In genomic region chr3:129481783-129482332, GRCh38 we compare ENCODE assay signal across 10 cellular contexts. TPM values are rescaled to one million over a fixed set of nuclear protein-coding genes. Genes with fewer than 3 reads are reported as not detected.
DNase-seq lines count a peak whose midpoint lies in the region; ATAC-seq, FAIRE-seq and TF ChIP-seq lines count a peak whose summit lies in the region.
"Had no signal": no experiment of that assay in that cellular context is flagged by ENCODE, and none has a peak within 500 bp of the region (broad histone marks: within the 10 kb centered on the region; RNA-seq: fewer than 3 reads in every experiment).

No MANE protein-coding gene starts in this region.

- peak; percentile 73 to 76 for ATAC-seq in activated CD4-positive, CD25-positive, alpha-beta regulatory T cell treated with anti-CD3 and anti-CD28 coated beads, Interleukin-2, amount 50 U/mL, for 24 hours
- peak; percentile 93 for ATAC-seq in naive thymus-derived CD4-positive, alpha-beta T cell
- peak; percentile 11 for ATAC-seq in thoracic aorta (ENCODE audit: insufficient number of reproducible peaks, low FRiP score, low read depth)
- ATAC-seq in HG03469 (IDR thresholded peaks at IDR 0.05; ENCODE audit: unreplicated experiment): no peak

- no peaks in the 10 kb centered on the region for H3K9me3 ChIP-seq in naive thymus-derived CD4-positive, alpha-beta T cell (ENCODE audit: control insufficient read depth in 2 of 3, low read length in 3 of 3)
- no peaks in the 10 kb centered on the region for H3K9me3 ChIP-seq in thoracic aorta

- peak overlapping the region; percentile 84 to 99 (median 95) for H3K27ac Mint-ChIP-seq in naive thymus-derived CD4-positive, alpha-beta T cell

- CTCF ChIA-PET in naive thymus-derived CD4-positive, alpha-beta T cell (lab: Charles Lee): interaction anchor here (1.1 kb wide), 1 partner anchor 9 kb away, joined by 4 read pairs; no protein-coding TSS in a partner anchor

- H3K36me3 Mint-ChIP-seq in naive thymus-derived CD4-positive, alpha-beta T cell: peaks cover 6 to 31% (median 15%) of the 10 kb centered on the region in 5 donors

- H3K27ac ChIP-seq in naive thymus-derived CD4-positive, alpha-beta T cell (ENCODE audit: low read depth, low read length): peak overlapping the region; percentile 67
- H3K27ac ChIP-seq in thoracic aorta: no peak overlapping the region
- H3K27ac ChIP-seq: KMS-11 had no signal

- TF ChIP-seq CTCF in cardiac fibroblast (IDR thresholded peaks at IDR 0.05; ENCODE audit: low read depth, low read length) (no peak), thoracic aorta (IDR thresholded peaks at IDR 0.05) (no peak)

- no peaks in the 10 kb centered on the region for H3K9me3 Mint-ChIP-seq in naive thymus-derived CD4-positive, alpha-beta T cell

- intact Hi-C loops in naive thymus-derived CD4-positive, alpha-beta T cell (cut with micrococcal nuclease): loop anchor here in 1 of 2 donors (1.0 kb wide), 1 partner anchor 42 kb away; the partner anchor contains the start of gene IFT122

- no peaks in the 10 kb centered on the region for H3K27me3 Mint-ChIP-seq in naive thymus-derived CD4-positive, alpha-beta T cell

- POLR2A ChIA-PET in naive thymus-derived CD4-positive, alpha-beta T cell (lab: Charles Lee): interaction anchor here (0.6 to 1.3 kb wide), 3 partner anchors 14 to 41 kb away, joined by 3 to 4 read pairs (median 3); partner anchors contain the start of gene IFT122

- no peak for FAIRE-seq in frontal cortex (lab: Jason Lieb, UNC)

- H3K4me1 ChIP-seq in naive thymus-derived CD4-positive, alpha-beta T cell (ENCODE audit: control insufficient read depth in 2 of 2, insufficient read depth in 2 of 2, low read length in 2 of 2): peaks cover 0 to 12% of the 10 kb centered on the region in 2 donors
- peaks cover 16 to 37% of the 10 kb centered on the region in 2 donors for H3K4me1 ChIP-seq in thoracic aorta (ENCODE audit: control insufficient read depth in 1 of 2, low read depth in 2 of 2)

- no peak overlapping the region for H3K4me3 ChIP-seq in cardiac fibroblast (replicated peaks in 1 of 2; ENCODE audit: low read depth in 2 of 2, low read length in 2 of 2)
- H3K4me3 ChIP-seq in naive thymus-derived CD4-positive, alpha-beta T cell (ENCODE audit: low read length): no peak overlapping the region
- no peak overlapping the region for H3K4me3 ChIP-seq in thoracic aorta

- DNase-seq in cardiac fibroblast (ENCODE audit: low read depth in 2 of 2): peak; percentile 76 to 85
- DNase-seq in naive thymus-derived CD4-positive, alpha-beta T cell: peak in 8 of 9 donors; percentile 11 to 89 (median 84)
- no peak for DNase-seq in thoracic aorta (ENCODE audit: low spot score)
- no peak for DNase-seq in NCI-H446 treated with DMSO at 0.1 percent for 48 hours (lab: John Stamatoyannopoulos, UW)
- no peak for DNase-seq in NCI-H187 treated with DMSO at 0.1 percent for 48 hours (lab: John Stamatoyannopoulos, UW)
- DNase-seq in frontal cortex (ENCODE audit: low spot score in 2 of 2): no peak

- H3K4me3 Mint-ChIP-seq in naive thymus-derived CD4-positive, alpha-beta T cell: peak overlapping the region in 9 of 10 donors; percentile 3 to 66 (median 61)

- H3K4me1 Mint-ChIP-seq in naive thymus-derived CD4-positive, alpha-beta T cell: peaks cover 9 to 28% (median 10%) of the 10 kb centered on the region in 7 donors

- H3K27me3 ChIP-seq in naive thymus-derived CD4-positive, alpha-beta T cell (ENCODE audit: control insufficient read depth in 2 of 2, insufficient read depth in 2 of 2, low read length in 2 of 2): no peaks in the 10 kb centered on the region
- H3K27me3 ChIP-seq in thoracic aorta (replicated peaks; ENCODE audit: insufficient read depth): no peaks in the 10 kb centered on the region

- peaks cover 0 to 10% (median 5%) of the 10 kb centered on the region in 3 experiments for H3K36me3 ChIP-seq in naive thymus-derived CD4-positive, alpha-beta T cell (ENCODE audit: control insufficient read depth in 2 of 3, insufficient read depth in 3 of 3, low read length in 3 of 3)
- H3K36me3 ChIP-seq in thoracic aorta: peaks cover 14% of the 10 kb centered on the region

RNA-seq across cellular contexts. Expression of gene IFT122, which starts 41.8 kb away (rescaled TPM):
- 10 to 100 TPM; 16.6 to 25.2 (median 18.8) TPM for total RNA-seq in naive thymus-derived CD4-positive, alpha-beta T cell
- 1 to 10 TPM; 3.3 to 9.8 TPM for polyA plus RNA-seq in naive thymus-derived CD4-positive, alpha-beta T cell
- total RNA-seq in thoracic aorta (10 to 100 TPM; 50.1 to 61.9 TPM), frontal cortex (30.2 TPM)

RNA-seq across cellular contexts. Expression of gene MBD4, which starts 42.1 kb away (rescaled TPM):
- 10 to 100 TPM; 37.9 to 56.6 (median 53.1) TPM for total RNA-seq in naive thymus-derived CD4-positive, alpha-beta T cell
- polyA plus RNA-seq in naive thymus-derived CD4-positive, alpha-beta T cell: 10 to 100 TPM; 45.2 to 46.9 TPM
- total RNA-seq in thoracic aorta (10 to 100 TPM; 23.0 to 32.5 TPM), frontal cortex (24.5 TPM)

RNA-seq across cellular contexts. Expression of gene RHO, which starts 46.6 kb away (rescaled TPM):
- total RNA-seq in naive thymus-derived CD4-positive, alpha-beta T cell: not detected
- not detected for polyA plus RNA-seq in naive thymus-derived CD4-positive, alpha-beta T cell
- total RNA-seq in thoracic aorta: not detected
- total RNA-seq in frontal cortex: not detected
- total RNA-seq: pulmonary artery endothelial cell had no signal

RNA-seq across cellular contexts. Expression of gene EFCAB12, which starts 53.4 kb away (rescaled TPM):
- total RNA-seq in naive thymus-derived CD4-positive, alpha-beta T cell: 1 to 10 TPM; 1.5 to 2.7 (median 2.3) TPM
- under 1 TPM in 1 of 2 donors, not detected in 1; 0.31 TPM for polyA plus RNA-seq in naive thymus-derived CD4-positive, alpha-beta T cell
- total RNA-seq in thoracic aorta (under 1 TPM in 1 of 2 donors, not detected in 1; 0.68 TPM), frontal cortex (0.41 TPM)

Comparison
In these comparisons a context has a peak if more than half of its experiments do, and no peak if none do; other contexts are left out.
1. DNase-seq: peak in cardiac fibroblast (2 of 2) and naive thymus-derived CD4-positive, alpha-beta T cell (8 of 9); none in thoracic aorta (single experiment), NCI-H446 treated with DMSO at 0.1 percent for 48 hours (single experiment), NCI-H187 treated with DMSO at 0.1 percent for 48 hours (single experiment) and frontal cortex (0 of 2).